In the genomic region with DNA sequence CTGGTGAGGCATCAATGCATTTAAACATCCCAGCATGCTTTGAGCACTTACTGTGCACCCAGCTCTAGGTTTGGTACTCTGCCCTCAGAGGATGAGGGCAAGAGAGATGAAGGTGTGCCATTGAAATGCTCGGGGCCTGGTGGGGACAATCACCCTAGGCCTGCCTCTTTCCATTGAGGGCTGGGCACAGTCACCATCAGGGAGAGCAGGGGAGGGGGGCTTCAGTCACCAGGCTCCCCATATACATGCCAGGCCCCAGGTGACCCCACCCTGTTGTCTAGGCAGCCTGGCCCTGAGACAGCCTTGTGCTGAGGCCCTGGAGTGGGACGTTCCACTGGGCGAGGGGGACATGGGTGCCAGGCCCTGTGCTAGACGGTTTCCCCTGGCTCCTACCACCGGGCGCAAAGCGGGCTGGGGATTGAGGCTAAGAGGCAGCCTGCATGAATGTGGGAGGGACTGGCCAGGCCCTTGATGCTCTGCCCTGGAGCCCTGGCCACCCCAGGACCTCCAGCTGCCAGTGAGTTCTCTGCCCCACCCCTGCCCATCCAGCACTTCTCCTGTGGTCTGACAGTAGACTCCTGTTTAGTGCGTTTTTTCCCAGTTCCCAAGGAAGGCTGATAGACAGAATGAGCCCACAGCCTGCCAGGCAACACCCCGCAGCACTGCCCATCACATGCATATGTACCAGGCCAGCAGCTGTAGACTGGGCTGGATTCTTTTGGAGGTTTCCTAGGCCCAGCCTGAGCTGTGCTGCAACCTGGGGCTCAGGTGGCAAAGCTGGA, we compare ENCODE assay signal across 1 cellular context.
A peak's percentile ranks its signal among the peaks of the same experiment; 100 is the strongest.
TF ChIP-seq lines count a peak whose summit lies in the region.

No MANE protein-coding gene starts in this region.

TF ChIP-seq in HepG2, 621 proteins besides CTCF, POLR2A, EP300 and RAD21:
- TF ChIP-seq, protein P1, sequence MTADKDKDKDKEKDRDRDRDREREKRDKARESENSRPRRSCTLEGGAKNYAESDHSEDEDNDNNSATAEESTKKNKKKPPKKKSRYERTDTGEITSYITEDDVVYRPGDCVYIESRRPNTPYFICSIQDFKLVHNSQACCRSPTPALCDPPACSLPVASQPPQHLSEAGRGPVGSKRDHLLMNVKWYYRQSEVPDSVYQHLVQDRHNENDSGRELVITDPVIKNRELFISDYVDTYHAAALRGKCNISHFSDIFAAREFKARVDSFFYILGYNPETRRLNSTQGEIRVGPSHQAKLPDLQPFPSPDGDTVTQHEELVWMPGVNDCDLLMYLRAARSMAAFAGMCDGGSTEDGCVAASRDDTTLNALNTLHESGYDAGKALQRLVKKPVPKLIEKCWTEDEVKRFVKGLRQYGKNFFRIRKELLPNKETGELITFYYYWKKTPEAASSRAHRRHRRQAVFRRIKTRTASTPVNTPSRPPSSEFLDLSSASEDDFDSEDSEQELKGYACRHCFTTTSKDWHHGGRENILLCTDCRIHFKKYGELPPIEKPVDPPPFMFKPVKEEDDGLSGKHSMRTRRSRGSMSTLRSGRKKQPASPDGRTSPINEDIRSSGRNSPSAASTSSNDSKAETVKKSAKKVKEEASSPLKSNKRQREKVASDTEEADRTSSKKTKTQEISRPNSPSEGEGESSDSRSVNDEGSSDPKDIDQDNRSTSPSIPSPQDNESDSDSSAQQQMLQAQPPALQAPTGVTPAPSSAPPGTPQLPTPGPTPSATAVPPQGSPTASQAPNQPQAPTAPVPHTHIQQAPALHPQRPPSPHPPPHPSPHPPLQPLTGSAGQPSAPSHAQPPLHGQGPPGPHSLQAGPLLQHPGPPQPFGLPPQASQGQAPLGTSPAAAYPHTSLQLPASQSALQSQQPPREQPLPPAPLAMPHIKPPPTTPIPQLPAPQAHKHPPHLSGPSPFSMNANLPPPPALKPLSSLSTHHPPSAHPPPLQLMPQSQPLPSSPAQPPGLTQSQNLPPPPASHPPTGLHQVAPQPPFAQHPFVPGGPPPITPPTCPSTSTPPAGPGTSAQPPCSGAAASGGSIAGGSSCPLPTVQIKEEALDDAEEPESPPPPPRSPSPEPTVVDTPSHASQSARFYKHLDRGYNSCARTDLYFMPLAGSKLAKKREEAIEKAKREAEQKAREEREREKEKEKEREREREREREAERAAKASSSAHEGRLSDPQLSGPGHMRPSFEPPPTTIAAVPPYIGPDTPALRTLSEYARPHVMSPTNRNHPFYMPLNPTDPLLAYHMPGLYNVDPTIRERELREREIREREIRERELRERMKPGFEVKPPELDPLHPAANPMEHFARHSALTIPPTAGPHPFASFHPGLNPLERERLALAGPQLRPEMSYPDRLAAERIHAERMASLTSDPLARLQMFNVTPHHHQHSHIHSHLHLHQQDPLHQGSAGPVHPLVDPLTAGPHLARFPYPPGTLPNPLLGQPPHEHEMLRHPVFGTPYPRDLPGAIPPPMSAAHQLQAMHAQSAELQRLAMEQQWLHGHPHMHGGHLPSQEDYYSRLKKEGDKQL (CRISPR knock-in tag; IDR thresholded peaks at IDR 0.05; ENCODE audit: low read depth): no peak
- TF ChIP-seq AGO2 (optimal IDR thresholded peaks at IDR 0.05; ENCODE audit: low read depth, low read length): peak; percentile 42
